In the genomic region with DNA sequence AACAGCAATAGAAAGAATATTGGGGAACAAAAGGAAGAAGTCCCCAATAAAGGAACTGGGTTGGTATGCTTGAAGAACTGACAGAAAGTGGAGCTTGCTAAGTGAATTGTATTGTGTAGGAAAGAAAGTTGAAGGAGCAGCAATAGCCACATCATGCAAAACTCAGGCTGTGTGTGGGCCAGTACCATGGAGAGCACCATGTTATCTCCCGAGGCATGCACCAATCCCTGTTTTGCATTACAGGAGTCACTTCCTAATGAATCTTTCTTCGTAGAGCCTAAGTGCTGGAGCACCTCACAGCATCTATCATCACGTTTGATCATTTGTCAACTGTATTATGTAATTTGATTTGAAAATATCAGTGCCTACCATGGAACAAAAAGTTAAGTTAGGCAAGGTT, we compare ENCODE assay signal across 14 cellular contexts.
DNase-seq lines count a peak whose midpoint lies in the region; TF ChIP-seq lines count a peak whose summit lies in the region.
"Had no signal": no experiment of that assay in that cellular context is flagged by ENCODE, and none has a peak within 500 bp of the region (broad histone marks: within the 10 kb centered on the region; RNA-seq: fewer than 3 reads in every experiment).

No MANE protein-coding gene starts in this region.

- CTCF ChIA-PET in Caco-2 (lab: Charles Lee): no interaction called here

- peaks cover 13% of the 10 kb centered on the region for H3K27me3 Mint-ChIP-seq in Caco-2 (ENCODE audit: insufficient read depth, unreplicated experiment)

- no peak overlapping the region for H3K27ac Mint-ChIP-seq in Caco-2 (ENCODE audit: unreplicated experiment)

- H3K36me3 Mint-ChIP-seq in Caco-2 (ENCODE audit: insufficient read depth, unreplicated experiment): no peaks in the 10 kb centered on the region

- intact Hi-C loops in Caco-2 (cut with micrococcal nuclease; ENCODE audit: unreplicated experiment): no loop called here

- no peak for TF ChIP-seq CTCF in Caco-2 (IDR thresholded peaks at IDR 0.05; ENCODE audit: insufficient read depth in 1 of 2, low read depth in 1 of 2, low read length in 1 of 2, severe bottlenecking in 1 of 2, unreplicated experiment in 1 of 2)
- TF ChIP-seq CTCF in brain microvascular endothelial cell (IDR thresholded peaks at IDR 0.05; ENCODE audit: low read depth, low read length, missing control alignments): no peak

- in situ Hi-C loops in brain microvascular endothelial cell (cut with HindIII; ENCODE audit: low pct_ligation_motif_present, low sequenced_read_pairs): no loop called here

- POLR2A ChIA-PET in Caco-2 (lab: Charles Lee): no interaction called here

- no peaks in the 10 kb centered on the region; the same call in 1 of the 2 replicates for H3K9me3 ChIP-seq in Caco-2
- H3K9me3 ChIP-seq: body of pancreas, neutrophil, upper lobe of left lung had no signal

- no peaks in the 10 kb centered on the region for H3K36me3 ChIP-seq in Caco-2 (ENCODE audit: control insufficient read depth, insufficient read depth, low read length)
- H3K36me3 ChIP-seq in brain microvascular endothelial cell (replicated peaks): no peaks in the 10 kb centered on the region
- H3K36me3 ChIP-seq: neutrophil, upper lobe of left lung had no signal

- no peaks in the 10 kb centered on the region for H3K4me1 ChIP-seq in Caco-2
- H3K4me1 ChIP-seq: body of pancreas, upper lobe of left lung had no signal

- peak; percentile 41 to 48 for DNase-seq in Caco-2
- peak; percentile 45 for DNase-seq in LHCN-M2 (ENCODE audit: low read depth)
- DNase-seq in brain microvascular endothelial cell: peak; percentile 7
- peak; percentile 37 for DNase-seq in kidney glomerular epithelial cell (lab: John Stamatoyannopoulos, UW)
- no peak for DNase-seq in NK-92 (lab: John Stamatoyannopoulos, UW; ENCODE audit: unreplicated experiment)
- no peak for DNase-seq in NAMALWA (ENCODE audit: low spot score)
- DNase-seq in RPMI8226: no peak
- DNase-seq in SHP77 (lab: John Stamatoyannopoulos, UW): no peak
- DNase-seq: activated T-cell treated with anti-CD3 and anti-CD28 coated beads, Interleukin-2, amount 50 U/mL, for 1 hour; body of pancreas; DMS79; erythroblast; upper lobe of left lung had no signal

- BruUV-seq in Caco-2 (replicated peaks; lab: Mats Ljungman, UMichigan): no TSS peak

- H3K4me3 Mint-ChIP-seq in Caco-2 (ENCODE audit: unreplicated experiment): no peak overlapping the region

- no peaks in the 10 kb centered on the region for H3K9me3 Mint-ChIP-seq in Caco-2 (ENCODE audit: unreplicated experiment)

- H3K4me1 Mint-ChIP-seq in Caco-2 (ENCODE audit: low read depth, unreplicated experiment): no peaks in the 10 kb centered on the region

- no peaks in the 10 kb centered on the region for H3K27me3 ChIP-seq in Caco-2 (replicated peaks; ENCODE audit: control insufficient read depth, insufficient read depth, low read length)
- no peaks in the 10 kb centered on the region for H3K27me3 ChIP-seq in brain microvascular endothelial cell (replicated peaks)
- H3K27me3 ChIP-seq: body of pancreas, neutrophil, upper lobe of left lung had no signal

- no peak overlapping the region for H3K27ac ChIP-seq in brain microvascular endothelial cell
- H3K27ac ChIP-seq: body of pancreas, neutrophil, upper lobe of left lung had no signal

- H3K4me3 ChIP-seq in Caco-2 (ENCODE audit: low read depth, low read length) (no peak overlapping the region), brain microvascular endothelial cell (ENCODE audit: low read depth, low read length) (no peak overlapping the region)
- H3K4me3 ChIP-seq: body of pancreas, upper lobe of left lung had no signal

Comparison
In these comparisons a context has a peak if more than half of its experiments do, and no peak if none do; other contexts are left out.
1. DNase-seq: peak in Caco-2 (2 of 2), LHCN-M2 (single experiment), brain microvascular endothelial cell (single experiment) and kidney glomerular epithelial cell (single experiment); none in NK-92 (single experiment), NAMALWA (single experiment), RPMI8226 (single experiment) and SHP77 (0 of 2).